ENCODE assay signal across 13 cellular contexts in genomic region chr4:153499005-153499404, GRCh38. TPM values are rescaled to one million over a fixed set of nuclear protein-coding genes. Genes with fewer than 3 reads are reported as not detected.
DNase-seq lines count a peak whose midpoint lies in the region; ATAC-seq, FAIRE-seq and TF ChIP-seq lines count a peak whose summit lies in the region.
"Had no signal": no experiment of that assay in that cellular context is flagged by ENCODE, and none has a peak within 500 bp of the region (broad histone marks: within the 10 kb centered on the region; RNA-seq: fewer than 3 reads in every experiment).

No MANE protein-coding gene starts in this region.

- H3K4me1 Mint-ChIP-seq in activated naive CD4-positive, alpha-beta T cell treated with anti-CD3 and anti-CD28 coated beads for 36 hours (ENCODE audit: low read depth), result peaks cover 89% of the 10 kb centered on the region
- H3K4me1 Mint-ChIP-seq in brain, result peaks cover 70% of the 10 kb centered on the region

- DNase-seq in activated naive CD4-positive, alpha-beta T cell treated with anti-CD3 and anti-CD28 coated beads for 36 hours, result no peak
- DNase-seq in activated naive CD4-positive, alpha-beta T cell treated with anti-CD3 and anti-CD28 coated beads, Interleukin-2, amount 50 U/mL, for 16 hours, result no peak
- no peak for DNase-seq in transverse colon
- no peak for DNase-seq in kidney
- no peak for DNase-seq in NCI-H446 treated with DMSO at 0.1 percent for 48 hours (lab: John Stamatoyannopoulos, UW)
- DNase-seq: GDM1, NCI-H2171 had no signal

- H3K9me3 ChIP-seq in muscle layer of colon (ENCODE audit: low read length) (no peaks in the 10 kb centered on the region), transverse colon (no peaks in the 10 kb centered on the region), kidney (ENCODE audit: control insufficient read depth in 1 of 2, low read length in 2 of 2) (no peaks in the 10 kb centered on the region)

- CTCF ChIA-PET in activated naive CD4-positive, alpha-beta T cell treated with anti-CD3 and anti-CD28 coated beads for 36 hours (lab: Charles Lee), result interaction anchor here (0.6 to 3.5 kb wide), 10 partner anchors 10 to 75 kb away, joined by 3 to 20 read pairs (median 4); partner anchors contain the start of gene TMEM131L

- ATAC-seq in GM21786 (IDR thresholded peaks at IDR 0.05; ENCODE audit: unreplicated experiment), result no peak
- ATAC-seq: esophagus mucosa, K562 had no signal

- H3K27me3 ChIP-seq in muscle layer of colon (ENCODE audit: control insufficient read depth in 1 of 2, insufficient read depth in 2 of 2, low read length in 2 of 2) (no peaks in the 10 kb centered on the region), transverse colon (no peaks in the 10 kb centered on the region)

- intact Hi-C loops in activated naive CD4-positive, alpha-beta T cell treated with anti-CD3 and anti-CD28 coated beads for 36 hours (cut with micrococcal nuclease), result no loop called here
- intact Hi-C loops in transverse colon (cut with DNase I; ENCODE audit: low total_unique reads) (no loop called here), kidney (cut with DNase I) (no loop called here)

- H3K36me3 ChIP-seq in muscle layer of colon (ENCODE audit: insufficient read depth, low read length) (no peaks in the 10 kb centered on the region), transverse colon (no peaks in the 10 kb centered on the region), kidney (ENCODE audit: control insufficient read depth in 1 of 2, insufficient read depth in 2 of 2, low read length in 2 of 2) (no peaks in the 10 kb centered on the region)

- H3K36me3 Mint-ChIP-seq in activated naive CD4-positive, alpha-beta T cell treated with anti-CD3 and anti-CD28 coated beads for 36 hours (ENCODE audit: low read depth), result peaks cover 14% of the 10 kb centered on the region
- H3K36me3 Mint-ChIP-seq in brain, result peaks cover 28% of the 10 kb centered on the region

- H3K4me1 ChIP-seq in muscle layer of colon (ENCODE audit: insufficient read depth, low read length), result peaks cover 28% of the 10 kb centered on the region
- H3K4me1 ChIP-seq in transverse colon, result peaks cover 0 to 36% (median 16%) of the 10 kb centered on the region in 4 donors
- peaks cover 4 to 5% of the 10 kb centered on the region in 2 donors for H3K4me1 ChIP-seq in kidney (ENCODE audit: control insufficient read depth in 1 of 2, insufficient read depth in 1 of 2, low read depth in 1 of 2, low read length in 2 of 2)

- peak overlapping the region; percentile 70 for H3K4me3 Mint-ChIP-seq in activated naive CD4-positive, alpha-beta T cell treated with anti-CD3 and anti-CD28 coated beads for 36 hours
- peak overlapping the region in 3 of 5 experiments; percentile 53 to 72 (median 63) for H3K4me3 Mint-ChIP-seq in brain

- no peaks in the 10 kb centered on the region for H3K27me3 Mint-ChIP-seq in activated naive CD4-positive, alpha-beta T cell treated with anti-CD3 and anti-CD28 coated beads for 36 hours (ENCODE audit: low read depth)
- H3K27me3 Mint-ChIP-seq in brain, result peaks cover 3% of the 10 kb centered on the region
- H3K27me3 Mint-ChIP-seq: progenitor cell of endocrine pancreas had no signal

- H3K9me3 Mint-ChIP-seq in activated naive CD4-positive, alpha-beta T cell treated with anti-CD3 and anti-CD28 coated beads for 36 hours, result no peaks in the 10 kb centered on the region
- peaks cover 0 to 3% (median 0%) of the 10 kb centered on the region in 5 experiments for H3K9me3 Mint-ChIP-seq in brain

- no peak for TF ChIP-seq CTCF in brain (conservative IDR thresholded peaks at IDR 0.05)
- no peak for TF ChIP-seq CTCF in transverse colon (IDR thresholded peaks at IDR 0.05)
- TF ChIP-seq CTCF in kidney (IDR thresholded peaks at IDR 0.05; ENCODE audit: borderline replicate concordance, extremely low read depth, insufficient read depth), result no peak

- no peak overlapping the region for H3K9ac ChIP-seq in muscle layer of colon (ENCODE audit: low read length)
- H3K9ac ChIP-seq in kidney (ENCODE audit: low read length in 2 of 2), result no peak overlapping the region

- in situ Hi-C loops in transverse colon (cut with MboI; ENCODE audit: low pct_ligation_motif_present in 1 of 4, low pct_unique_long_range_greater_than_20kb in 1 of 4, low sequenced_read_pairs in 3 of 4), result no loop called here

- TF ChIP-seq EP300 in transverse colon (IDR thresholded peaks at IDR 0.05; ENCODE audit: low read depth), result no peak

- TF ChIP-seq POLR2A in transverse colon (IDR thresholded peaks at IDR 0.05), result no peak

- FAIRE-seq in kidney (lab: Jason Lieb, UNC), result no peak
- FAIRE-seq: K562 had no signal

- 74 to 77% methylated on average over 4 to 11 of the region's 11 CpGs for WGBS in transverse colon (ENCODE audit: low coverage in 1 of 2), 2 donors

- H3K27ac ChIP-seq in muscle layer of colon (ENCODE audit: low read depth, low read length) (peak overlapping the region; percentile 15), transverse colon (peak overlapping the region; percentile 57 to 76 (median 64)), kidney (ENCODE audit: low read depth in 2 of 2, low read length in 2 of 2) (no peak overlapping the region)

- H3K27ac Mint-ChIP-seq in activated naive CD4-positive, alpha-beta T cell treated with anti-CD3 and anti-CD28 coated beads for 36 hours, result peak overlapping the region; percentile 98
- peak overlapping the region; percentile 3 to 95 (median 66) for H3K27ac Mint-ChIP-seq in brain
- H3K27ac Mint-ChIP-seq: progenitor cell of endocrine pancreas had no signal

- H3K4me3 ChIP-seq in muscle layer of colon (ENCODE audit: low read depth in 1 of 2, low read length in 2 of 2), result no peak overlapping the region
- no peak overlapping the region for H3K4me3 ChIP-seq in transverse colon
- H3K4me3 ChIP-seq in kidney (ENCODE audit: low read length in 2 of 2), result no peak overlapping the region
- H3K4me3 ChIP-seq: K562 had no signal

RNA-seq across cellular contexts. Expression of gene TMEM131L, which starts 32.8 kb away (rescaled TPM):
- 10 to 100 TPM; 37.6 to 41.6 TPM for total RNA-seq in activated naive CD4-positive, alpha-beta T cell treated with anti-CD3 and anti-CD28 coated beads for 36 hours
- 3.7 TPM for polyA plus RNA-seq in brain (ENCODE audit: insufficient read depth, low read depth, low replicate concordance)
- 10 to 100 TPM in 2 of 4 donors, 1 to 10 TPM in 2; 5.2 to 14.8 (median 8.3) TPM for total RNA-seq in transverse colon
- total RNA-seq in kidney, result 17.0 TPM
- 3.0 TPM for polyA plus RNA-seq in kidney (ENCODE audit: insufficient read depth, low read depth, low replicate concordance)

Comparison
In these comparisons a context has a peak if more than half of its experiments do, and no peak if none do; other contexts are left out.
1. H3K27ac ChIP-seq: peak in muscle layer of colon (single experiment) and transverse colon (4 of 4); none in kidney (0 of 2).